ENCODE assay signal across 33 cellular contexts in the genomic region with DNA sequence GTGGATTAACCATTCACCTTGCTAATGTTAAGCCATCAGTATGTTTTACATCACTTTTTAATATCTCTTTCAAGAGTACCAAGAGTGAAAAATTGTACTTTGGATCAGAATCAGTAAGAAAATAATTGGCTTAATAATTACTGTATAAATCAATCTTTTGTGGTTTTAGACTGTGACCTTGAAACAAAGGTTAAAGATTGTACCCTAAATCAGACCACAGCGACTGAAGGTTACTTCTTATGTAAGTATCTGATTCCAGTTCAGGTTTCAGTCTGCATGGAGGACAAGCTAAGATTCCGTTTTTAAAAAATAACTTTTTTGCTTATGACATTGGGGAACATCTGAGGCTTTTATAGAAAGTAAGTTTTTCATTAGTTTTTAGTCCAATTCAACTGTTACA. TPM values are rescaled to one million over a fixed set of nuclear protein-coding genes. Genes with fewer than 3 reads are reported as not detected.
"Had no signal": no experiment of that assay in that cellular context is flagged by ENCODE, and none has a peak within 500 bp of the region (broad histone marks: within the 10 kb centered on the region; RNA-seq: fewer than 3 reads in every experiment).

No MANE protein-coding gene starts in this region.

- H3K9me3 ChIP-seq: ovary, psoas muscle, spleen, thoracic aorta, thyroid gland, tibial nerve, upper lobe of left lung, vagina had no signal

- H3K4me3 ChIP-seq: ovary, psoas muscle, skin epidermis, smooth muscle cell, spleen, thoracic aorta, thyroid gland, tibial nerve, upper lobe of left lung, vagina had no signal

- ATAC-seq: naive thymus-derived CD8-positive, alpha-beta T cell; natural killer cell treated with Interleukin-12 subunit alpha and Interleukin-12 subunit beta and Interleukin-15 and Interleukin-18, amount 100 ng/mL, for 72 hours; psoas muscle; right cardiac atrium; sciatic nerve; stimulated activated memory B cell treated with anti-CD40 and anti-IgM and Interleukin-4, amounts not matched to agents 10 μg/mL and 1 μg/mL and 100 μg/mL, for 72 hours; stimulated activated naive CD8-positive, alpha-beta T cell treated with anti-CD3 and anti-CD28 coated beads, Interleukin-15, amount 100 ng/mL, for 72 hours; stimulated activated naive CD8-positive, alpha-beta T cell treated with anti-CD3 and anti-CD28 coated beads, Interleukin-15, Interleukin-2, amounts not matched to agents 100 U/mL and 50 U/mL, for 24 hours had no signal

- H3K79me2 ChIP-seq: parathyroid adenoma had no signal

- H3K9ac ChIP-seq: parathyroid adenoma had no signal

- DNase-seq: naive thymus-derived CD8-positive, alpha-beta T cell; nephron progenitor cell; occipital lobe; ovary; posterior cingulate gyrus; psoas muscle; right cardiac atrium; spleen; stimulated activated CD4-positive, alpha-beta T cell treated with anti-CD3 and anti-CD28 coated beads, Interleukin-12 subunit alpha, Interleukin-12 subunit beta, amount 100 ng/mL, for 4 hours; stimulated activated CD4-positive, alpha-beta T cell treated with anti-CD3 and anti-CD28 coated beads, Interleukin-1b, Interleukin-23, amount 100 ng/mL, for 48 hours; stimulated activated CD4-positive, alpha-beta T cell treated with anti-CD3 and anti-CD28 coated beads, Interleukin-4, amount 100 ng/mL, for 1 hour; stimulated activated CD4-positive, alpha-beta T cell treated with anti-CD3 and anti-CD28 coated beads, Interleukin-4, amount 100 ng/mL, for 4 hours; stimulated activated CD8-positive, alpha-beta memory T cell treated with anti-CD3 and anti-CD28 coated beads, Interleukin-4, amount 100 ng/mL, for 48 hours; stimulated activated naive CD4-positive, alpha-beta T cell; stimulated activated naive CD8-positive, alpha-beta T cell treated with anti-CD3 and anti-CD28 coated beads, Interleukin-15, amount 100 ng/mL, for 72 hours; stimulated activated naive CD8-positive, alpha-beta T cell treated with anti-CD3 and anti-CD28 coated beads, Interleukin-15, Interleukin-2, amounts not matched to agents 100 U/mL and 50 U/mL, for 24 hours; substantia nigra; thyroid gland; trophoblast cell; upper lobe of left lung had no signal

- H3K9me3 Mint-ChIP-seq: naive thymus-derived CD8-positive, alpha-beta T cell; natural killer cell treated with Interleukin-12 subunit alpha and Interleukin-12 subunit beta and Interleukin-15 and Interleukin-18, amount 100 ng/mL, for 72 hours; nephron progenitor cell; neural crest cell; stimulated activated memory B cell treated with anti-CD40 and anti-IgM and Interleukin-4, amounts not matched to agents 10 μg/mL and 1 μg/mL and 100 μg/mL, for 72 hours; stimulated activated naive CD8-positive, alpha-beta T cell treated with anti-CD3 and anti-CD28 coated beads, Interleukin-15, amount 100 ng/mL, for 72 hours had no signal

- FAIRE-seq: urothelium cell line had no signal

- H2AFZ ChIP-seq: parathyroid adenoma had no signal

- H3K4me1 Mint-ChIP-seq: nephron progenitor cell; stimulated activated memory B cell treated with anti-CD40 and anti-IgM and Interleukin-4, amounts not matched to agents 10 μg/mL and 1 μg/mL and 100 μg/mL, for 72 hours; stimulated activated naive CD8-positive, alpha-beta T cell treated with anti-CD3 and anti-CD28 coated beads, Interleukin-15, amount 100 ng/mL, for 72 hours had no signal

- H3K4me3 Mint-ChIP-seq: naive thymus-derived CD8-positive, alpha-beta T cell; natural killer cell treated with Interleukin-12 subunit alpha and Interleukin-12 subunit beta and Interleukin-15 and Interleukin-18, amount 100 ng/mL, for 72 hours; nephron progenitor cell; neural crest cell; stimulated activated memory B cell treated with anti-CD40 and anti-IgM and Interleukin-4, amounts not matched to agents 10 μg/mL and 1 μg/mL and 100 μg/mL, for 72 hours; stimulated activated naive CD8-positive, alpha-beta T cell treated with anti-CD3 and anti-CD28 coated beads, Interleukin-15, amount 100 ng/mL, for 72 hours had no signal

- H3K27ac ChIP-seq: ovary, parathyroid adenoma, psoas muscle, skin epidermis, spleen, thoracic aorta, thyroid gland, tibial nerve, upper lobe of left lung, vagina had no signal

- H3K27me3 Mint-ChIP-seq: naive thymus-derived CD8-positive, alpha-beta T cell; natural killer cell treated with Interleukin-12 subunit alpha and Interleukin-12 subunit beta and Interleukin-15 and Interleukin-18, amount 100 ng/mL, for 72 hours; progenitor cell of endocrine pancreas; stimulated activated memory B cell treated with anti-CD40 and anti-IgM and Interleukin-4, amounts not matched to agents 10 μg/mL and 1 μg/mL and 100 μg/mL, for 72 hours; stimulated activated naive CD8-positive, alpha-beta T cell treated with anti-CD3 and anti-CD28 coated beads, Interleukin-15, amount 100 ng/mL, for 72 hours had no signal

- H3K36me3 ChIP-seq: ovary had no signal

- H3K4me1 ChIP-seq: parathyroid adenoma, spleen, thyroid gland, upper lobe of left lung, vagina had no signal

- H3K27me3 ChIP-seq: ovary, spleen, thyroid gland, tibial nerve, upper lobe of left lung, vagina had no signal

- H3K4me2 ChIP-seq: smooth muscle cell had no signal

- H3K27ac Mint-ChIP-seq: naive thymus-derived CD8-positive, alpha-beta T cell; natural killer cell treated with Interleukin-12 subunit alpha and Interleukin-12 subunit beta and Interleukin-15 and Interleukin-18, amount 100 ng/mL, for 72 hours; nephron progenitor cell; stimulated activated memory B cell treated with anti-CD40 and anti-IgM and Interleukin-4, amounts not matched to agents 10 μg/mL and 1 μg/mL and 100 μg/mL, for 72 hours had no signal

RNA-seq across cellular contexts. Expression of gene CAT, which starts 18.9 kb away (rescaled TPM):
- total RNA-seq: smooth muscle cell had no signal
- polyA plus RNA-seq: smooth muscle cell had no signal

RNA-seq across cellular contexts. Expression of gene ELF5, which starts 56.0 kb away (rescaled TPM):
- total RNA-seq: naive thymus-derived CD8-positive, alpha-beta T cell; natural killer cell treated with Interleukin-12 subunit alpha and Interleukin-12 subunit beta and Interleukin-15 and Interleukin-18, amount 100 ng/mL, for 72 hours; neural crest cell; occipital lobe; osteoblast; ovary; psoas muscle; right cardiac atrium; sciatic nerve; thoracic aorta; thyroid gland; tibial nerve; vagina had no signal
- polyA plus RNA-seq: naive thymus-derived CD8-positive, alpha-beta T cell; ovary; right cardiac atrium; smooth muscle cell had no signal
